ENCODE assay signal across 8 cellular contexts in genomic region chr3:125374996-125375941, GRCh38. TPM values are rescaled to one million over a fixed set of nuclear protein-coding genes. Genes with fewer than 3 reads are reported as not detected.
DNase-seq lines count a peak whose midpoint lies in the region; ATAC-seq lines count a peak whose summit lies in the region.

ZNF148 (minus strand) TSS chr3:125375325; CDS start chr3:125313640, 61,685 bp downstream.

- H3K4me3 Mint-ChIP-seq in CD4-positive, CD25-positive, alpha-beta regulatory T cell: peak within 1 kb of the TSS; percentile 95 to 99 (median 97)

- ATAC-seq in CD4-positive, CD25-positive, alpha-beta regulatory T cell (ENCODE audit: low read depth in 2 of 2): peak; percentile 98
- ATAC-seq in GM19455 (IDR thresholded peaks at IDR 0.05; ENCODE audit: unreplicated experiment): peak; percentile 81

- peak within 1 kb of the TSS; percentile 90 for H3K27ac ChIP-seq in CD4-positive, CD25-positive, alpha-beta regulatory T cell (ENCODE audit: insufficient read depth, low read length, poor library complexity, severe bottlenecking)

- peak; percentile 86 to 94 (median 94) for DNase-seq in CD4-positive, CD25-positive, alpha-beta regulatory T cell
- DNase-seq in HPDE6-E6E7 (ENCODE audit: extremely low spot score) (peak; percentile 74), lung microvascular endothelial cell (ENCODE audit: low read depth in 2 of 2) (peak; percentile 92 to 96)
- peak; percentile 88 for DNase-seq in NK-92 treated with Interleukin-12 subunit alpha and Interleukin-12 subunit beta, amount 100 ng/mL, for 24 hours (lab: John Stamatoyannopoulos, UW)
- peak; percentile 95 for DNase-seq in activated CD8-positive, alpha-beta memory T cell treated with anti-CD3 and anti-CD28 coated beads for 24 hours
- DNase-seq in effector CD8-positive, alpha-beta T cell (lab: John Stamatoyannopoulos, UW): peak; percentile 81
- peak; percentile 81 to 88 (median 82) for DNase-seq in stimulated activated CD4-positive, alpha-beta T cell treated with anti-CD3 and anti-CD28 coated beads, TNF-alpha, amount 100 ng/mL, for 4 hours (ENCODE audit: low read depth in 3 of 3)

- H3K4me1 ChIP-seq in CD4-positive, CD25-positive, alpha-beta regulatory T cell (ENCODE audit: control insufficient read depth, insufficient read depth, low read length, poor library complexity, severe bottlenecking): peaks cover 35% of the 10 kb centered on the region

- no peaks in the 10 kb centered on the region for H3K27me3 Mint-ChIP-seq in CD4-positive, CD25-positive, alpha-beta regulatory T cell

- H3K27me3 ChIP-seq in CD4-positive, CD25-positive, alpha-beta regulatory T cell (ENCODE audit: control insufficient read depth, insufficient read depth, low read length): no peaks in the 10 kb centered on the region

- peak within 1 kb of the TSS; percentile 98 for H3K27ac Mint-ChIP-seq in CD4-positive, CD25-positive, alpha-beta regulatory T cell

- H3K9me3 ChIP-seq in CD4-positive, CD25-positive, alpha-beta regulatory T cell (ENCODE audit: control insufficient read depth in 2 of 2, low read length in 2 of 2): no peaks in the 10 kb centered on the region

- peaks cover 12% of the 10 kb centered on the region for H3K36me3 Mint-ChIP-seq in CD4-positive, CD25-positive, alpha-beta regulatory T cell

- no peaks in the 10 kb centered on the region for H3K36me3 ChIP-seq in CD4-positive, CD25-positive, alpha-beta regulatory T cell (ENCODE audit: control insufficient read depth, insufficient read depth, low read length)

- peaks cover 22 to 54% (median 35%) of the 10 kb centered on the region in 4 donors for H3K4me1 Mint-ChIP-seq in CD4-positive, CD25-positive, alpha-beta regulatory T cell

- H3K4me3 ChIP-seq in CD4-positive, CD25-positive, alpha-beta regulatory T cell (ENCODE audit: low read depth, low read length): peak within 1 kb of the TSS; percentile 95

- no peaks in the 10 kb centered on the region for H3K9me3 Mint-ChIP-seq in CD4-positive, CD25-positive, alpha-beta regulatory T cell

RNA-seq across cellular contexts. Expression of gene ZNF148, which starts in this region (rescaled TPM):
- 50.6 TPM for total RNA-seq in CD4-positive, CD25-positive, alpha-beta regulatory T cell
- polyA plus RNA-seq in CD4-positive, CD25-positive, alpha-beta regulatory T cell: 10 to 100 TPM; 58.0 to 75.0 (median 65.4) TPM
- 15.0 and 20.8 TPM in 2 replicates for total RNA-seq in lung microvascular endothelial cell

Comparison
In these comparisons a context has a peak if more than half of its experiments do, and no peak if none do; other contexts are left out.
1. Peak in every context shown above with its lines: DNase-seq, ATAC-seq, H3K4me3 ChIP-seq and H3K27ac ChIP-seq.